ENCODE assay signal across 16 cellular contexts in the genomic region with DNA sequence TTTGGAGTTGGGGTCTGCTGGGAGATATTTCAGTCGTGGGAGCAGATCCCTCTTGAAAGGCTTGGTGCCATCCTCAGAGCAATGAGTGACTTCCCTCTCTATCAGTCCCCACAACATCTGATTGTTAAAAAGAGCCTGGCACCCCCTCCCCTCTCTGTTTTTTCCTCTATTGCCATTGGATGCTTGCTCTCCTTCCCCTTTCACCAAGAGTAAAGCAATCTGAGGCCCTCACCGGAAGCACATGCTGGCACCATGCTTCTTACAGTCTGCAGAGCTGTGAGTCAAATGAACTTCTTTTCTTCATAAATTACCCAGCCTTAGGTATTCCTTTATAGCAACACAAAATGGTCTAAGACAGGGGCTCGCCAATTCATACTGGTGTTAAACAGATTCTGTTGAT.
DNase-seq lines count a peak whose midpoint lies in the region.
"Had no signal": no experiment of that assay in that cellular context is flagged by ENCODE, and none has a peak within 500 bp of the region (broad histone marks: within the 10 kb centered on the region; RNA-seq: fewer than 3 reads in every experiment).

No MANE protein-coding gene starts in this region.

- CTCF ChIA-PET in CD4-positive, alpha-beta memory T cell (lab: Charles Lee; ENCODE audit: partially characterized antibody) = interaction anchor here (1.5 kb wide), 1 partner anchor 67 kb away, joined by 4 read pairs; no protein-coding TSS in a partner anchor

- no peaks in the 10 kb centered on the region for H3K27me3 ChIP-seq in CD4-positive, alpha-beta memory T cell (ENCODE audit: insufficient read depth, low read length)

- POLR2A ChIA-PET in CD4-positive, alpha-beta memory T cell (lab: Charles Lee; ENCODE audit: partially characterized antibody) = no interaction called here

- H3K36me3 ChIP-seq in CD4-positive, alpha-beta memory T cell (ENCODE audit: insufficient read depth, low read length) = no peaks in the 10 kb centered on the region

- no peaks in the 10 kb centered on the region for H3K27me3 Mint-ChIP-seq in CD4-positive, alpha-beta memory T cell

- peaks cover 0 to 3% (median 0%) of the 10 kb centered on the region in 8 donors for H3K9me3 Mint-ChIP-seq in CD4-positive, alpha-beta memory T cell

- H3K27ac Mint-ChIP-seq in CD4-positive, alpha-beta memory T cell = peak overlapping the region in 1 of 7 donors; percentile 58

- no peak overlapping the region for H3K4me3 Mint-ChIP-seq in CD4-positive, alpha-beta memory T cell

- intact Hi-C loops in CD4-positive, alpha-beta memory T cell (cut with micrococcal nuclease) = no loop called here

- peaks cover 2 to 6% (median 5%) of the 10 kb centered on the region in 4 donors for H3K4me1 Mint-ChIP-seq in CD4-positive, alpha-beta memory T cell

- DNase-seq in Ammon's horn (ENCODE audit: low spot score) (peak; percentile 70), GF-D8 (lab: John Stamatoyannopoulos, UW) (peak; percentile 46), NOMO-1 treated with DMSO at 0.1 percent for 48 hours (lab: John Stamatoyannopoulos, UW; ENCODE audit: unreplicated experiment) (peak; percentile 42), inferior parietal cortex (ENCODE audit: extremely low spot score) (peak; percentile 6), OCI-M2 (lab: John Stamatoyannopoulos, UW; ENCODE audit: unreplicated experiment) (no peak), NCI-H2107 (lab: John Stamatoyannopoulos, UW) (no peak)
- DNase-seq in CD4-positive, alpha-beta memory T cell = no peak
- DNase-seq: Caco-2, DMS153, HCEC 1CT, NCI-H1048, NCI-H1436 treated with DMSO at 0.1 percent for 48 hours, NCI-H2081 treated with DMSO at 0.1 percent for 48 hours, NCI-H510A treated with DMSO at 0.1 percent for 48 hours, NCI-H82, SIG-M5 had no signal

- no peak overlapping the region for H3K27ac ChIP-seq in CD4-positive, alpha-beta memory T cell (ENCODE audit: low read depth, low read length)

- H3K4me3 ChIP-seq in CD4-positive, alpha-beta memory T cell (ENCODE audit: low read length in 2 of 2) = no peak overlapping the region

- H3K4me1 ChIP-seq in CD4-positive, alpha-beta memory T cell (ENCODE audit: insufficient read depth, low read length) = no peaks in the 10 kb centered on the region
- H3K4me1 ChIP-seq: Caco-2 had no signal

- H3K36me3 Mint-ChIP-seq in CD4-positive, alpha-beta memory T cell = no peaks in the 10 kb centered on the region

- no peaks in the 10 kb centered on the region for H3K9me3 ChIP-seq in CD4-positive, alpha-beta memory T cell (ENCODE audit: control insufficient read depth in 1 of 2, low read length in 2 of 2)
- H3K9me3 ChIP-seq: Caco-2 had no signal

Comparison
In these comparisons a context has a peak if more than half of its experiments do, and no peak if none do; other contexts are left out.
1. DNase-seq: peak in Ammon's horn (single experiment), GF-D8 (single experiment), NOMO-1 treated with DMSO at 0.1 percent for 48 hours (single experiment) and inferior parietal cortex (single experiment); none in OCI-M2 (single experiment), CD4-positive, alpha-beta memory T cell (0 of 5) and NCI-H2107 (single experiment).